Comparison of ENCODE assay signal across 23 cellular contexts in the genomic region with DNA sequence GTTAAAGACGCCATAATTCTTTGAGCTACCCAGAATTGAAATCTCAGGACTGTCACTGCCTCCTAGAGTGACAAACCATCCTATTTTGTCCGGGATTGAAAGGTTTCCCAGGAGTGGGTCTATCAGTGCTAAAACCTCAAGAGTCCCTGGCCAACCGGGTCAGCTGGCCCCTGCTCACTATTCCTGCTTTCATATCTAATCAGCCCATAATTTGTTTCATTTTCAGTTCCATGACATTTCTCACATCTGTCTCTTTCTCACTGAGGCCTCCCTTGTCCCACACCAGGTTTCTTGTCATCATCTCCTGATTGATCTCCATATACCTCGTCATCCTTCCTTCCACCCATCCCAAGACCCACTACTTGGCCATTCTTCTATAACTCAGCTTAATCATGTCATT.
DNase-seq lines count a peak whose midpoint lies in the region; ATAC-seq, FAIRE-seq and TF ChIP-seq lines count a peak whose summit lies in the region.
"Had no signal": no experiment of that assay in that cellular context is flagged by ENCODE, and none has a peak within 500 bp of the region (broad histone marks: within the 10 kb centered on the region; RNA-seq: fewer than 3 reads in every experiment).

No MANE protein-coding gene starts in this region.

- H3K4me2 ChIP-seq in OCI-LY3 (ENCODE audit: low read length), result peak overlapping the region; percentile 41
- H3K4me2 ChIP-seq: A549, GM23338 had no signal

- WGBS in right cardiac atrium, result 45% methylated on average over 4 of the region's 4 CpGs

- no peaks in the 10 kb centered on the region for H3K9me3 Mint-ChIP-seq in activated naive CD4-positive, alpha-beta T cell treated with anti-CD3 and anti-CD28 coated beads, Interleukin-2, amount 50 U/mL, for 72 hours
- H3K9me3 Mint-ChIP-seq: GM23338 had no signal

- no peak for TF ChIP-seq POLR2A in H54 (IDR thresholded peaks at IDR 0.05; ENCODE audit: low read depth, low read length)

- H3K9me3 ChIP-seq in OCI-LY3 (ENCODE audit: insufficient read depth, low read length) (no peaks in the 10 kb centered on the region), right cardiac atrium (ENCODE audit: control insufficient read depth, low read length) (no peaks in the 10 kb centered on the region)
- H3K9me3 ChIP-seq: A549, BE2C had no signal

- H3K27ac ChIP-seq in OCI-LY3 (ENCODE audit: low read length) (no peak overlapping the region), right cardiac atrium (ENCODE audit: low read length) (no peak overlapping the region)
- H3K27ac ChIP-seq: A549, RWPE1, SK-N-MC had no signal

- H4K20me1 ChIP-seq in OCI-LY3 (ENCODE audit: insufficient read depth, low read length), result no peaks in the 10 kb centered on the region

- H3K27ac Mint-ChIP-seq in activated naive CD4-positive, alpha-beta T cell treated with anti-CD3 and anti-CD28 coated beads, Interleukin-2, amount 50 U/mL, for 72 hours, result no peak overlapping the region
- H3K27ac Mint-ChIP-seq: GM23338 had no signal

- ATAC-seq in GM18858 (IDR thresholded peaks at IDR 0.05; ENCODE audit: unreplicated experiment) (peak; percentile 55), GM19463 (IDR thresholded peaks at IDR 0.05; ENCODE audit: unreplicated experiment) (peak; percentile 55), HG02798 (IDR thresholded peaks at IDR 0.05; ENCODE audit: poor library complexity, unreplicated experiment) (peak; percentile 67), right cardiac atrium (no peak)
- no peak for ATAC-seq in activated naive CD4-positive, alpha-beta T cell treated with anti-CD3 and anti-CD28 coated beads, Interleukin-2, amount 50 U/mL, for 72 hours
- ATAC-seq: A549, GM23338 had no signal

- no peaks in the 10 kb centered on the region for H3K36me3 ChIP-seq in OCI-LY3 (replicated peaks; ENCODE audit: low read depth, low read length)
- H3K36me3 ChIP-seq: BE2C had no signal

- no peak for TF ChIP-seq CTCF in OCI-LY3 (IDR thresholded peaks at IDR 0.05; ENCODE audit: low read depth, low read length)

- H3K4me1 ChIP-seq in OCI-LY3 (ENCODE audit: low read length), result peaks cover 29% of the 10 kb centered on the region
- H3K4me1 ChIP-seq in right cardiac atrium (ENCODE audit: control insufficient read depth, insufficient read depth, low read length), result no peaks in the 10 kb centered on the region
- H3K4me1 ChIP-seq: BE2C had no signal

- H3K27me3 ChIP-seq in OCI-LY3 (ENCODE audit: low read depth, low read length) (no peaks in the 10 kb centered on the region), right cardiac atrium (ENCODE audit: control insufficient read depth, insufficient read depth) (no peaks in the 10 kb centered on the region)
- H3K27me3 ChIP-seq: BE2C had no signal

- intact Hi-C loops in right cardiac atrium (cut with DNase I), result no loop called here

- H3K4me3 ChIP-seq in OCI-LY3 (ENCODE audit: low read length) (no peak overlapping the region), right cardiac atrium (ENCODE audit: low read length) (no peak overlapping the region)
- H3K4me3 ChIP-seq: A549, GM23338, SK-N-MC had no signal

- no peaks in the 10 kb centered on the region for H3K79me2 ChIP-seq in OCI-LY3 (ENCODE audit: low read length)

- DNase-seq in Ammon's horn (ENCODE audit: low spot score), result no peak
- DNase-seq in right cardiac atrium, result no peak
- DNase-seq in H54 (ENCODE audit: insufficient read length, low spot score), result no peak
- DNase-seq in activated naive CD4-positive, alpha-beta T cell treated with anti-CD3 and anti-CD28 coated beads, Interleukin-2, amount 50 U/mL, for 72 hours (ENCODE audit: low spot score in 2 of 2), result no peak
- DNase-seq: BE2C, DMS79 treated with DMSO at 0.1 percent for 48 hours, HCEC 1CT, KG1, NCI-H1092 treated with DMSO at 0.1 percent for 48 hours, NCI-H146, NCI-H2029, NCI-H2227 treated with DMSO at 0.1 percent for 48 hours, NCI-H510A, SHP77 treated with DMSO at 0.1 percent for 48 hours, T-helper 2 cell had no signal

- 0 out of 2 replicates have a peak overlapping the region, but pooled peaks have one; percentile 23 for H2AFZ ChIP-seq in OCI-LY3 (ENCODE audit: low read depth, low read length)

- no peaks in the 10 kb centered on the region for H3K36me3 Mint-ChIP-seq in activated naive CD4-positive, alpha-beta T cell treated with anti-CD3 and anti-CD28 coated beads, Interleukin-2, amount 50 U/mL, for 72 hours

- no peak overlapping the region for H3K9ac ChIP-seq in OCI-LY3 (ENCODE audit: low read length)

- no peak for FAIRE-seq in H54 (lab: Jason Lieb, UNC)
- FAIRE-seq: A549 had no signal

Comparison
In these comparisons a context has a peak if more than half of its experiments do, and no peak if none do; other contexts are left out.
1. ATAC-seq: peak in GM18858 (single experiment), GM19463 (single experiment) and HG02798 (single experiment); none in right cardiac atrium (0 of 2) and activated naive CD4-positive, alpha-beta T cell treated with anti-CD3 and anti-CD28 coated beads, Interleukin-2, amount 50 U/mL, for 72 hours (0 of 2).